Comparison of ENCODE assay signal across 11 cellular contexts in the genomic region with DNA sequence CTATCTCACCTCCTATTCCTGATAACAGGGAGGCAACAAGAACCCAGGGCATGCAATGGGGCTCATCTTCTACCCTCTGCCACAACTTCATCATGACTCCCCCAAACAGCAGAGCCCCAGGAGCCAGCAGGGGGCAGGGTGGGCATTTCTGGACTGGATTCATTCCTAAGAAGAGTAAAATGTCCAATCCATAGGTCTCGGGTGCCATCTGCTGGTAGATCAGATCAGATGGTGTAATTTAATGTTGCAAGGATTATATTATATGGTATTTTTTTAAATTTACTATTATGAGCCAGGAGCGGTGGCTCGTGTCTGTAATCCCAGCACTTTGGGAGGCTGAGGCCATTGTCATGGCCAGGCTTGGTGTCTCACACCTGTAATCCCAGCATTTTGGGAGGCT. TPM values are rescaled to one million over a fixed set of nuclear protein-coding genes. Genes with fewer than 3 reads are reported as not detected.
DNase-seq lines count a peak whose midpoint lies in the region; ATAC-seq and TF ChIP-seq lines count a peak whose summit lies in the region.
"Not testable (repeated sequence)": the region's sequence is repeated elsewhere in the genome, so short reads cannot be mapped to it uniquely, and the experiment has no call there.
"Had no signal": no experiment of that assay in that cellular context is flagged by ENCODE, and none has a peak within 500 bp of the region (broad histone marks: within the 10 kb centered on the region; RNA-seq: fewer than 3 reads in every experiment).

No MANE protein-coding gene starts in this region.

- H3K9me3 Mint-ChIP-seq in stimulated activated naive B cell treated with anti-CD40 and anti-IgM and Interleukin-4, amounts not matched to agents 10 μg/mL and 1 μg/mL and 100 μg/mL, for 72 hours, result not testable (repeated sequence)

- not testable (repeated sequence) for H3K9ac ChIP-seq in DND-41 (ENCODE audit: low read depth, low read length)

- H3K4me3 ChIP-seq in DND-41 (ENCODE audit: low read depth in 1 of 2, low read length in 2 of 2); PC-9: not testable (repeated sequence)

- H3K79me2 ChIP-seq in DND-41 (ENCODE audit: insufficient read depth, low read length); PC-9 (ENCODE audit: low read depth): not testable (repeated sequence)

- DNase-seq in DND-41; PC-9; left lobe of liver (ENCODE audit: low spot score); stimulated activated naive B cell treated with anti-CD40 and anti-IgM and Interleukin-4, amounts not matched to agents 10 μg/mL and 1 μg/mL and 100 μg/mL, for 72 hours: not testable (repeated sequence)

- H2AFZ ChIP-seq in DND-41 (ENCODE audit: low read depth, low read length); PC-9: not testable (repeated sequence)

- ATAC-seq in DND-41 (ENCODE audit: insufficient read depth, low read depth) (peak; percentile 58; the same call in 2 of the 3 replicates), SK-N-SH treated with all-trans-retinoic acid at 6 μM for 48 hours (peak; percentile 76), left lobe of liver (peak; percentile 38)
- ATAC-seq in stimulated activated naive B cell treated with anti-CD40 and anti-IgM and Interleukin-4, amounts not matched to agents 10 μg/mL and 1 μg/mL and 100 μg/mL, for 72 hours (replicated peaks), result peak; percentile 53 to 61

- H4K20me1 ChIP-seq in DND-41 (ENCODE audit: insufficient read depth, low read length); PC-9 (ENCODE audit: insufficient read depth): not testable (repeated sequence)

- H3K27me3 ChIP-seq in DND-41 (ENCODE audit: insufficient read depth, low read length, poor library complexity); PC-9 (ENCODE audit: insufficient read depth, low read depth): not testable (repeated sequence)

- not testable (repeated sequence) for H3K36me3 ChIP-seq in DND-41 (ENCODE audit: insufficient read depth, low read length); PC-9 (ENCODE audit: low read depth)

- H3K27ac Mint-ChIP-seq in stimulated activated naive B cell treated with anti-CD40 and anti-IgM and Interleukin-4, amounts not matched to agents 10 μg/mL and 1 μg/mL and 100 μg/mL, for 72 hours, result not testable (repeated sequence)

- BruUV-seq in PC-9 (replicated peaks; lab: Mats Ljungman, UMichigan), result not testable (repeated sequence)

- not testable (repeated sequence) for TF ChIP-seq CTCF in DND-41 (IDR thresholded peaks at IDR 0.05; ENCODE audit: borderline replicate concordance, extremely low read depth, low read length, poor library complexity, severe bottlenecking)
- TF ChIP-seq CTCF in PC-9 (conservative IDR thresholded peaks at IDR 0.05), result 0 out of 2 replicates have a peak, but pooled peaks have one; percentile 30

- H3K9me3 ChIP-seq in DND-41 (ENCODE audit: insufficient read depth, low read length, severe bottlenecking); PC-9 (ENCODE audit: insufficient read depth, low read depth): not testable (repeated sequence)

- POLR2A ChIA-PET in PC-9 (lab: Charles Lee; ENCODE audit: unreplicated experiment), result not testable (repeated sequence)

- not testable (repeated sequence) for H3K36me3 Mint-ChIP-seq in stimulated activated naive B cell treated with anti-CD40 and anti-IgM and Interleukin-4, amounts not matched to agents 10 μg/mL and 1 μg/mL and 100 μg/mL, for 72 hours

- not testable (repeated sequence) for H3K27ac ChIP-seq in DND-41 (ENCODE audit: low read length); PC-9

- intact Hi-C loops in PC-9 (cut with micrococcal nuclease; ENCODE audit: unreplicated experiment), result not testable (repeated sequence)

- H3F3A ChIP-seq in PC-9 (ENCODE audit: insufficient read depth, low read depth), result not testable (repeated sequence)

- CTCF ChIA-PET in PC-9 (lab: Charles Lee), result not testable (repeated sequence)

- H3K9me2 ChIP-seq in PC-9 (ENCODE audit: insufficient read depth), result not testable (repeated sequence)

- not testable (repeated sequence) for H3K4me2 ChIP-seq in DND-41 (ENCODE audit: insufficient read depth, low read length); PC-9

- H3K4me3 Mint-ChIP-seq in stimulated activated naive B cell treated with anti-CD40 and anti-IgM and Interleukin-4, amounts not matched to agents 10 μg/mL and 1 μg/mL and 100 μg/mL, for 72 hours, result not testable (repeated sequence)

- H3K27me3 Mint-ChIP-seq in stimulated activated naive B cell treated with anti-CD40 and anti-IgM and Interleukin-4, amounts not matched to agents 10 μg/mL and 1 μg/mL and 100 μg/mL, for 72 hours, result not testable (repeated sequence)

- not testable (repeated sequence) for H3K4me1 Mint-ChIP-seq in stimulated activated naive B cell treated with anti-CD40 and anti-IgM and Interleukin-4, amounts not matched to agents 10 μg/mL and 1 μg/mL and 100 μg/mL, for 72 hours

- H3K4me1 ChIP-seq in DND-41 (ENCODE audit: insufficient read depth, low read length); PC-9 (replicated peaks; ENCODE audit: insufficient read depth): not testable (repeated sequence)

RNA-seq across cellular contexts. Expression of gene PRAMEF5, which starts 11.1 kb away (rescaled TPM):
- total RNA-seq in PC-9 (2021), result not detected in 2 replicates
- not detected for total RNA-seq in left lobe of liver
- total RNA-seq: B cell; Calu3; CD8-positive, alpha-beta T cell; GM12878; H7 had no signal

RNA-seq across cellular contexts. Expression of gene PRAMEF8, which starts 19.8 kb away (rescaled TPM):
- not detected in 2 replicates for total RNA-seq in PC-9 (2021)
- total RNA-seq in left lobe of liver, result not detected
- total RNA-seq: B cell; Calu3; CD8-positive, alpha-beta T cell; GM12878; H7 had no signal

RNA-seq across cellular contexts. Expression of gene PRAMEF33, which starts 38.2 kb away (rescaled TPM):
- total RNA-seq in PC-9 (2021) (not detected in 2 replicates), left lobe of liver (0.25 TPM)
- total RNA-seq: B cell; Calu3; CD8-positive, alpha-beta T cell; G401; GM12878; H7 had no signal

RNA-seq across cellular contexts. Expression of gene PRAMEF18, which starts 39.2 kb away (rescaled TPM):
- total RNA-seq in PC-9 (2021), result not detected in 2 replicates
- total RNA-seq in left lobe of liver, result not detected
- total RNA-seq: B cell; Calu3; CD8-positive, alpha-beta T cell; G401; GM12878; H7 had no signal

RNA-seq across cellular contexts. Expression of gene PRAMEF15, which starts 50.3 kb away (rescaled TPM):
- total RNA-seq in PC-9 (2021) (not detected in 2 replicates), left lobe of liver (not detected)
- total RNA-seq: B cell; Calu3; CD8-positive, alpha-beta T cell; GM12878; H7 had no signal
